ENCODE assay signal across 32 cellular contexts in the genomic region with DNA sequence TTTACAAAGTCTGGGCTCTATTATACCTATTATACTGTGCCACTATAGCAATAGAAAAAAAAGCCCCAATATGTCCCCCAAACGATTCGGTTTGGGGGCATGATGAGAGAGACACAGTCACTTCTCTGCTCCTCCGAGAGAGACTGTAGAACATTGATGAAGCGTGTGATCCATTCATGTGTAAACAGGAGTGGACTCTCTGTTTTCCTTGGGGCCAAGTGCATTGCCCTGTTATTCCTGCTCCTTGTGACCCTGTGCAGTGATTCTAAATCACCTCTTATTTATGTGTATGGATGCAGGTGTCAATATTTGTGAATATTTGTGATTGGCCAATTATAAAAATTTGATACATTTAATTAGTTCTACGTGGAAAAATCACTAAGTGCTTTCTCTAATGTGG. TPM values are rescaled to one million over a fixed set of nuclear protein-coding genes. Genes with fewer than 3 reads are reported as not detected.
"Had no signal": no experiment of that assay in that cellular context is flagged by ENCODE, and none has a peak within 500 bp of the region (broad histone marks: within the 10 kb centered on the region; RNA-seq: fewer than 3 reads in every experiment).

No MANE protein-coding gene starts in this region.

- H3K4me2 ChIP-seq: hepatocyte had no signal

- H3K79me2 ChIP-seq: hepatocyte had no signal

- H3K4me1 ChIP-seq: colonic mucosa, esophagus muscularis mucosa, foreskin keratinocyte, gastroesophageal sphincter, heart left ventricle, lower lobe of right lung, pancreas, testis, tibial artery had no signal

- H3K27ac ChIP-seq: colonic mucosa, esophagus muscularis mucosa, foreskin keratinocyte, gastroesophageal sphincter, heart left ventricle, hepatocyte, lower lobe of right lung, pancreas, testis, tibial artery had no signal

- ATAC-seq: foreskin keratinocyte; gastroesophageal sphincter; heart left ventricle; left cardiac atrium; left ventricle myocardium superior; lower lobe of right lung; naive thymus-derived CD8-positive, alpha-beta T cell; pancreas; sciatic nerve; stimulated activated memory B cell treated with anti-CD40 and anti-IgM and Interleukin-4, amounts not matched to agents 10 μg/mL and 1 μg/mL and 100 μg/mL, for 72 hours; stimulated activated naive CD8-positive, alpha-beta T cell treated with anti-CD3 and anti-CD28 coated beads, Interleukin-15, Interleukin-2, amounts not matched to agents 100 U/mL and 50 U/mL, for 24 hours had no signal

- H2AFZ ChIP-seq: hepatocyte had no signal

- H3K9me3 ChIP-seq: colonic mucosa, esophagus muscularis mucosa, gastroesophageal sphincter, heart left ventricle, lower lobe of right lung, pancreas, testis, tibial artery had no signal

- H3K4me3 ChIP-seq: colonic mucosa, esophagus muscularis mucosa, gastroesophageal sphincter, heart left ventricle, hepatocyte, lower lobe of right lung, pancreas, testis, tibial artery had no signal

- H3K36me3 ChIP-seq: colonic mucosa, lower lobe of right lung, pancreas, tibial artery had no signal

- DNase-seq: colonic mucosa; effector memory CD4-positive, alpha-beta T cell; foreskin keratinocyte; left cardiac atrium; left ventricle myocardium superior; lower lobe of right lung; naive thymus-derived CD8-positive, alpha-beta T cell; nephron progenitor cell; nucleus accumbens; pancreas; stimulated activated CD4-positive, alpha-beta T cell treated with anti-CD3 and anti-CD28 coated beads, Interleukin-4, amount 100 ng/mL, for 4 hours; stimulated activated naive CD8-positive, alpha-beta T cell treated with anti-CD3 and anti-CD28 coated beads, Interleukin-15, Interleukin-2, amounts not matched to agents 100 U/mL and 50 U/mL, for 24 hours; substantia nigra had no signal

- H3K27me3 ChIP-seq: colonic mucosa, esophagus muscularis mucosa, gastroesophageal sphincter, heart left ventricle, hepatocyte, pancreas, testis had no signal

RNA-seq across cellular contexts. Expression of gene F10, which starts 17.0 kb away (rescaled TPM):
- total RNA-seq: endothelial cell of umbilical vein; foreskin keratinocyte; naive thymus-derived CD8-positive, alpha-beta T cell had no signal

RNA-seq across cellular contexts. Expression of gene PROZ, which starts 18.9 kb away (rescaled TPM):
- total RNA-seq: chondrocyte; colonic mucosa; endothelial cell of umbilical vein; epithelial cell of proximal tubule; esophagus muscularis mucosa; fibroblast of lung; foreskin keratinocyte; gastroesophageal sphincter; heart left ventricle; kidney epithelial cell; left cardiac atrium; left ventricle myocardium superior; lower lobe of right lung; mesenteric fat pad; myocyte; naive thymus-derived CD8-positive, alpha-beta T cell; pancreas; posterior vena cava; pulmonary artery endothelial cell; sciatic nerve; skeletal muscle tissue; urinary bladder had no signal

RNA-seq across cellular contexts. Expression of gene F7, which starts 34.0 kb away (rescaled TPM):
- total RNA-seq: endothelial cell of umbilical vein, fibroblast of lung, foreskin keratinocyte, left ventricle myocardium superior, lower lobe of right lung, myocyte, pulmonary artery endothelial cell had no signal
